ENCODE assay signal across 8 cellular contexts in genomic region chr10:97025613-97026242, GRCh38.
DNase-seq lines count a peak whose midpoint lies in the region; ATAC-seq and TF ChIP-seq lines count a peak whose summit lies in the region.

No MANE protein-coding gene starts in this region.

- DNase-seq in 8988T (peak; percentile 59), NCI-H82 (lab: John Stamatoyannopoulos, UW) (peak; percentile 57), activated T-cell treated with anti-CD3 and anti-CD28 coated beads for 4 hours (peak; percentile 37), fibroblast of peridontal ligament (ENCODE audit: extremely low read depth) (peak; percentile 57), nephron progenitor cell (peak; percentile 51), thyroid gland (peak; percentile 53 to 65)

- H3K27ac Mint-ChIP-seq in nephron progenitor cell: no peak overlapping the region

- H3K9me3 ChIP-seq in thyroid gland: no peaks in the 10 kb centered on the region

- no peak overlapping the region for H3K4me3 Mint-ChIP-seq in nephron progenitor cell

- TF ChIP-seq CTCF in GM12873 (IDR thresholded peaks at IDR 0.05; ENCODE audit: insufficient read depth, low read depth, low read length, missing control alignments) (peak; percentile 82), nephron progenitor cell (IDR thresholded peaks at IDR 0.05) (peak; percentile 64), thyroid gland (IDR thresholded peaks at IDR 0.05) (peak; percentile 29 to 62 (median 52))

- H3K27me3 Mint-ChIP-seq in nephron progenitor cell (ENCODE audit: low read depth, poor library complexity): no peaks in the 10 kb centered on the region

- intact Hi-C loops in thyroid gland (cut with DNase I): loop anchor here (10.0 kb wide), 1 partner anchor 381 kb away; no protein-coding TSS in a partner anchor

- no peaks in the 10 kb centered on the region for H3K36me3 ChIP-seq in thyroid gland

- no peaks in the 10 kb centered on the region for H3K9me3 Mint-ChIP-seq in nephron progenitor cell

- TF ChIP-seq POLR2A in thyroid gland (IDR thresholded peaks at IDR 0.05): no peak

- peaks cover 14% of the 10 kb centered on the region for H3K4me1 Mint-ChIP-seq in nephron progenitor cell

- no peaks in the 10 kb centered on the region for H3K27me3 ChIP-seq in thyroid gland

- H3K36me3 Mint-ChIP-seq in nephron progenitor cell (ENCODE audit: low read depth): no peaks in the 10 kb centered on the region

- H3K4me1 ChIP-seq in thyroid gland: no peaks in the 10 kb centered on the region

- H3K27ac ChIP-seq in thyroid gland: no peak overlapping the region

- no peak for ATAC-seq in HG03439 (IDR thresholded peaks at IDR 0.05; ENCODE audit: unreplicated experiment)

- H3K4me3 ChIP-seq in thyroid gland (replicated peaks in 1 of 3): no peak overlapping the region

- WGBS in thyroid gland, 2 donors: 68% methylated on average over 9 of the region's 9 CpGs
